Comparison of ENCODE assay signal across 17 cellular contexts in genomic region chr11:70769521-70769920, GRCh38.
DNase-seq lines count a peak whose midpoint lies in the region; ATAC-seq, FAIRE-seq and TF ChIP-seq lines count a peak whose summit lies in the region.
"Had no signal": no experiment of that assay in that cellular context is flagged by ENCODE, and none has a peak within 500 bp of the region (broad histone marks: within the 10 kb centered on the region; RNA-seq: fewer than 3 reads in every experiment).

No MANE protein-coding gene starts in this region.

- no peak for FAIRE-seq in HepG2 (lab: Jason Lieb, UNC)
- FAIRE-seq: A549 had no signal

- no peak overlapping the region for H2AFZ ChIP-seq in HepG2 (ENCODE audit: low read length)
- H2AFZ ChIP-seq: GM23338 had no signal

- POLR2A ChIA-PET in HepG2 (lab: Yijun Ruan, JAX): no interaction called here
- POLR2A ChIA-PET in naive thymus-derived CD8-positive, alpha-beta T cell (lab: Charles Lee): no interaction called here

- no peak overlapping the region for H3K4me3 ChIP-seq in HepG2 (replicated peaks in 1 of 3; ENCODE audit: insufficient read depth in 1 of 3, low read depth in 2 of 3, low read length in 3 of 3)
- H3K4me3 ChIP-seq in right lobe of liver: no peak overlapping the region
- no peak overlapping the region for H3K4me3 ChIP-seq in spleen
- H3K4me3 ChIP-seq in ascending aorta: no peak overlapping the region
- H3K4me3 ChIP-seq: A549, GM23338 had no signal

- TF ChIP-seq RAD21 in HepG2 (CRISPR knock-in tag; IDR thresholded peaks at IDR 0.05): no peak

- peaks cover 4% of the 10 kb centered on the region for H3K9me3 Mint-ChIP-seq in neural crest cell
- peaks cover 0 to 9% (median 0%) of the 10 kb centered on the region in 9 donors for H3K9me3 Mint-ChIP-seq in naive thymus-derived CD8-positive, alpha-beta T cell

- no peak overlapping the region for H3K4me3 Mint-ChIP-seq in neural crest cell
- H3K4me3 Mint-ChIP-seq in naive thymus-derived CD8-positive, alpha-beta T cell: no peak overlapping the region
- H3K4me3 Mint-ChIP-seq: CD4-positive, alpha-beta memory T cell; GM23338 had no signal

- H3K27me3 Mint-ChIP-seq in neural crest cell (ENCODE audit: low read depth): no peaks in the 10 kb centered on the region
- H3K27me3 Mint-ChIP-seq in naive thymus-derived CD8-positive, alpha-beta T cell: peaks cover 0 to 4% (median 0%) of the 10 kb centered on the region in 5 donors

- TF ChIP-seq CTCF in HepG2 (CRISPR knock-in tag; IDR thresholded peaks at IDR 0.05) (no peak), right lobe of liver (IDR thresholded peaks at IDR 0.05) (no peak), neural crest cell (conservative IDR thresholded peaks at IDR 0.05) (no peak), spleen (IDR thresholded peaks at IDR 0.05 in 8 of 11, conservative IDR thresholded peaks at IDR 0.05 in 3 of 11) (no peak), ascending aorta (IDR thresholded peaks at IDR 0.05) (no peak)

- H4K20me1 ChIP-seq in HepG2 (ENCODE audit: insufficient read depth, low read length): peaks cover 13% of the 10 kb centered on the region; the same call in 1 of the 2 replicates

- in situ Hi-C loops in HepG2 (cut with HindIII; ENCODE audit: extremely low pct_ligation_motif_present, low pct_unique_long_range_greater_than_20kb): no loop called here

- no peak overlapping the region for H3K9ac ChIP-seq in HepG2 (ENCODE audit: insufficient read depth, low read depth, low read length)

- peaks cover 20% of the 10 kb centered on the region for H3K4me1 ChIP-seq in HepG2 (ENCODE audit: insufficient read depth, low read length)
- H3K4me1 ChIP-seq in right lobe of liver: no peaks in the 10 kb centered on the region
- H3K4me1 ChIP-seq in spleen: no peaks in the 10 kb centered on the region
- H3K4me1 ChIP-seq in ascending aorta: no peaks in the 10 kb centered on the region
- H3K4me1 ChIP-seq: A549 had no signal

- H3K79me2 ChIP-seq in HepG2 (ENCODE audit: insufficient read depth, low read length): no peaks in the 10 kb centered on the region

- H3K36me3 ChIP-seq in HepG2 (replicated peaks in 1 of 2; ENCODE audit: control insufficient read depth in 1 of 2, insufficient read depth in 2 of 2, low read length in 2 of 2): peaks cover 9 to 33% of the 10 kb centered on the region in 2 experiments; a peak in 4 of 5 replicates
- no peaks in the 10 kb centered on the region for H3K36me3 ChIP-seq in right lobe of liver
- H3K36me3 ChIP-seq in spleen: no peaks in the 10 kb centered on the region
- H3K36me3 ChIP-seq in ascending aorta: no peaks in the 10 kb centered on the region

- peaks cover 2% of the 10 kb centered on the region for H3K36me3 Mint-ChIP-seq in neural crest cell (ENCODE audit: low read depth)
- H3K36me3 Mint-ChIP-seq in naive thymus-derived CD8-positive, alpha-beta T cell: no peaks in the 10 kb centered on the region
- H3K36me3 Mint-ChIP-seq: CD4-positive, alpha-beta memory T cell had no signal

- TF ChIP-seq EP300 in HepG2 (IDR thresholded peaks at IDR 0.05; ENCODE audit: low read depth in 2 of 2, low read length in 2 of 2): no peak
- no peak for TF ChIP-seq EP300 in HepG2 (CRISPR knock-in tag; IDR thresholded peaks at IDR 0.05; ENCODE audit: borderline replicate concordance)

- peak overlapping the region; percentile 75 for H3K27ac Mint-ChIP-seq in neural crest cell (ENCODE audit: unreplicated experiment)
- H3K27ac Mint-ChIP-seq in naive thymus-derived CD8-positive, alpha-beta T cell: no peak overlapping the region
- H3K27ac Mint-ChIP-seq: CD4-positive, alpha-beta memory T cell; GM23338 had no signal

- WGBS in HepG2 (ENCODE audit: low lambda C conversion rate): 93% methylated on average over 6 of the region's 8 CpGs
- WGBS in right lobe of liver (ENCODE audit: insufficient coverage, low coverage, low lambda C conversion rate, missing lambda C conversion rate): 33% methylated on average over 1 of the region's 8 CpGs
- WGBS in spleen, 5 donors: 84 to 94% (median 88%) methylated on average over 6 to 8 of the region's 8 CpGs

- ATAC-seq in HepG2 (no peak), right lobe of liver (no peak)
- ATAC-seq in naive thymus-derived CD8-positive, alpha-beta T cell: no peak
- ATAC-seq: A549, GM23338 had no signal

- H3K27ac ChIP-seq in HepG2 (ENCODE audit: extremely low read length, insufficient read depth, low read length) (no peak overlapping the region), right lobe of liver (no peak overlapping the region), spleen (no peak overlapping the region), ascending aorta (no peak overlapping the region)
- H3K27ac ChIP-seq: 22Rv1, A549, C4-2B had no signal

- TF ChIP-seq POLR2A in HepG2 (IDR thresholded peaks at IDR 0.05; ENCODE audit: insufficient read depth in 1 of 2, low read depth in 2 of 2, low read length in 2 of 2) (no peak), right lobe of liver (IDR thresholded peaks at IDR 0.05) (no peak), spleen (IDR thresholded peaks at IDR 0.05) (no peak)

- H3K4me1 Mint-ChIP-seq in neural crest cell: no peaks in the 10 kb centered on the region
- no peaks in the 10 kb centered on the region for H3K4me1 Mint-ChIP-seq in naive thymus-derived CD8-positive, alpha-beta T cell
- H3K4me1 Mint-ChIP-seq: CD4-positive, alpha-beta memory T cell had no signal

- no peak overlapping the region for H3K4me2 ChIP-seq in HepG2 (ENCODE audit: low read depth, low read length)
- H3K4me2 ChIP-seq: A549, GM23338 had no signal

- intact Hi-C loops in HepG2 (cut with micrococcal nuclease; ENCODE audit: unreplicated experiment) (no loop called here), right lobe of liver (cut with DNase I) (loop anchor here in 1 of 2 donors (10.0 kb wide), 1 partner anchor 305 kb away; no protein-coding TSS in a partner anchor), spleen (cut with DNase I; ENCODE audit: low total_unique reads) (no loop called here), ascending aorta (cut with DNase I) (no loop called here)

- BruUV-seq in HepG2 (replicated peaks; lab: Mats Ljungman, UMichigan): no TSS peak

- H3K27me3 ChIP-seq in HepG2 (ENCODE audit: control insufficient read depth in 1 of 2, insufficient read depth in 2 of 2, low read length in 2 of 2) (no peaks in the 10 kb centered on the region), right lobe of liver (no peaks in the 10 kb centered on the region), spleen (replicated peaks in 1 of 7) (peaks cover 0 to 7% (median 0%) of the 10 kb centered on the region in 7 donors), ascending aorta (no peaks in the 10 kb centered on the region)

- CTCF ChIA-PET in HepG2 (lab: Yijun Ruan, JAX; ENCODE audit: low intra/inter-chr PET ratio, low total read pairs): no interaction called here

- H3K9me3 ChIP-seq in HepG2 (ENCODE audit: low read length) (no peaks in the 10 kb centered on the region), right lobe of liver (no peaks in the 10 kb centered on the region), spleen (peaks cover 0 to 10% (median 0%) of the 10 kb centered on the region in 8 donors), ascending aorta (no peaks in the 10 kb centered on the region)

- DNase-seq in HepG2 (ENCODE audit: low spot score) (no peak), right lobe of liver (no peak), neural crest cell (ENCODE audit: low read depth, low spot score) (no peak), spleen (peak; percentile 36), NCI-H524 treated with DMSO at 0.1 percent for 48 hours (lab: John Stamatoyannopoulos, UW) (no peak), ascending aorta (ENCODE audit: low spot score in 2 of 2) (no peak)
- DNase-seq in naive thymus-derived CD8-positive, alpha-beta T cell: no peak
- DNase-seq: AML-193; Calu3; CD4-positive, alpha-beta memory T cell; DMS79 treated with DMSO at 0.1 percent for 48 hours; GF-D8; H7 had no signal

TF ChIP-seq in HepG2, 621 proteins besides CTCF, POLR2A, EP300 and RAD21:
- TF ChIP-seq ZNF549 (CRISPR knock-in tag; IDR thresholded peaks at IDR 0.05) (no peak), MNT (IDR thresholded peaks at IDR 0.05) (peak; percentile 92)
